Comparison of ENCODE assay signal across 8 cellular contexts in the genomic region with DNA sequence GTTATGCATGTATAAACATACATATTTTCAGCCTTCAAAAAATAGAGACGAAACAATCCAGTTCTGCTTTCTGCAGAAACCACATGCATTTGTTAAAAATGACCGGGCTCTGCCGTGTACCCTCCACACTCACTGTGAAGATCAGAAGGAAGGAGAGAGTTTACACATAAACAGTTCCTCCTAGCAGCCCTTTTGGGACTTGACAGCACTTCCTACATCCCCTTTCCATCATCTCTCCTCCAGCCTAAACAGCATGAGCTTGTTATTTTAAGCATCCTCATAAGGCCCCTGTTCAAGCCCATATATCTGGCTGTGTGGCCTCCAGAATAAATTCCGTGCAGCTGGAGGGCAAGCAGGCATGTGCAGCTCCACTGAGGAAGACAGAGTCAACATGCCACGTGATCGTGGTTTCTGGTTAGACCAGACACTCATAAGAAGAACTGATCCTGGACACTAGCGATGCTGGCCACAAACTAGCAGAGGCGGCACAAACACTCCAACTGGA. TPM values are rescaled to one million over a fixed set of nuclear protein-coding genes. Genes with fewer than 3 reads are reported as not detected.
DNase-seq lines count a peak whose midpoint lies in the region; ATAC-seq and TF ChIP-seq lines count a peak whose summit lies in the region.

No MANE protein-coding gene starts in this region.

- H3K27ac ChIP-seq in tibial nerve (no peak overlapping the region), trophoblast cell (ENCODE audit: low read depth, low read length) (no peak overlapping the region)

- H4K12ac ChIP-seq in trophoblast cell (ENCODE audit: low read depth, low read length): no peak overlapping the region

- no peak for TF ChIP-seq POLR2A in tibial nerve (IDR thresholded peaks at IDR 0.05)

- H3K4me2 ChIP-seq in trophoblast cell (ENCODE audit: low read length): no peak overlapping the region

- peaks cover 1% of the 10 kb centered on the region for H3K27me3 Mint-ChIP-seq in dendritic cell treated with granulocyte-macrophage colony-stimulating factor and Interleukin-4, amounts not matched to agents 40 ng/mL and 50 ng/mL, for 4 days
- H3K27me3 Mint-ChIP-seq in progenitor cell of endocrine pancreas: no peaks in the 10 kb centered on the region

- no peak overlapping the region for H3K9ac ChIP-seq in trophoblast cell (ENCODE audit: low read length)

- H3K36me3 ChIP-seq in tibial nerve: peaks cover 0 to 50% (median 0%) of the 10 kb centered on the region in 3 donors
- peaks cover 55 to 80% of the 10 kb centered on the region in 2 experiments for H3K36me3 ChIP-seq in trophoblast cell (ENCODE audit: control insufficient read depth in 1 of 2, insufficient read depth in 2 of 2, low read length in 2 of 2)
- no peaks in the 10 kb centered on the region for H3K36me3 ChIP-seq in HAP-1 (replicated peaks)

- H3K23ac ChIP-seq in trophoblast cell (ENCODE audit: low read length): no peak overlapping the region

- no peak overlapping the region for H3K4ac ChIP-seq in trophoblast cell (ENCODE audit: low read depth, low read length)

- H3K79me2 ChIP-seq in trophoblast cell (ENCODE audit: control insufficient read depth, insufficient read depth, low read length, poor library complexity): no peaks in the 10 kb centered on the region

- no peak overlapping the region for H2BK120ac ChIP-seq in trophoblast cell (ENCODE audit: insufficient read depth, low read length, poor library complexity)

- no peak overlapping the region for H2AFZ ChIP-seq in trophoblast cell (ENCODE audit: insufficient read depth, low read length, poor library complexity)

- no peak overlapping the region for H3K4me3 ChIP-seq in tibial nerve
- H3K4me3 ChIP-seq in trophoblast cell (ENCODE audit: low read depth, low read length): no peak overlapping the region
- H3K4me3 ChIP-seq in HAP-1: no peak overlapping the region

- H3K4me1 Mint-ChIP-seq in dendritic cell treated with granulocyte-macrophage colony-stimulating factor and Interleukin-4, amounts not matched to agents 40 ng/mL and 50 ng/mL, for 4 days (ENCODE audit: low read depth): peaks cover 63% of the 10 kb centered on the region
- H3K4me1 Mint-ChIP-seq in progenitor cell of endocrine pancreas (ENCODE audit: low read depth): no peaks in the 10 kb centered on the region

- intact Hi-C loops in dendritic cell treated with granulocyte-macrophage colony-stimulating factor and Interleukin-4, amounts not matched to agents 40 ng/mL and 50 ng/mL, for 4 days (cut with micrococcal nuclease): loop anchor here (1.0 to 10.0 kb wide), 2 partner anchors 8 to 63 kb away; no protein-coding TSS in a partner anchor

- H4K8ac ChIP-seq in trophoblast cell (ENCODE audit: low read depth, low read length): no peak overlapping the region

- CTCF ChIA-PET in GM10248 (lab: Yijun Ruan, JAX): interaction anchor here (0.9 to 1.1 kb wide), 5 partner anchors 9 to 216 kb away, joined by 3 to 4 read pairs (median 3); no protein-coding TSS in a partner anchor

- ATAC-seq in GM19467 (IDR thresholded peaks at IDR 0.05; ENCODE audit: unreplicated experiment) (peak; percentile 65), HG03432 (IDR thresholded peaks at IDR 0.05; ENCODE audit: unreplicated experiment) (peak; percentile 86)

- DNase-seq in GM10248 (ENCODE audit: extremely low spot score) (peak; percentile 73), tibial nerve (ENCODE audit: low spot score in 2 of 2) (no peak), trophoblast cell (no peak), progenitor cell of endocrine pancreas (ENCODE audit: low spot score, unreplicated experiment) (no peak), HAP-1 (ENCODE audit: low spot score in 2 of 2) (no peak)

- H3K27me3 ChIP-seq in tibial nerve (no peaks in the 10 kb centered on the region), trophoblast cell (ENCODE audit: insufficient read depth, low read length) (no peaks in the 10 kb centered on the region), HAP-1 (ENCODE audit: low read depth) (no peaks in the 10 kb centered on the region)

- no peak overlapping the region for H2BK5ac ChIP-seq in trophoblast cell (ENCODE audit: low read depth, low read length, poor library complexity)

- no peak overlapping the region for H2AK5ac ChIP-seq in trophoblast cell (ENCODE audit: low read length)

- no peaks in the 10 kb centered on the region for H3K9me3 Mint-ChIP-seq in dendritic cell treated with granulocyte-macrophage colony-stimulating factor and Interleukin-4, amounts not matched to agents 40 ng/mL and 50 ng/mL, for 4 days
- H3K9me3 Mint-ChIP-seq in progenitor cell of endocrine pancreas (ENCODE audit: low read depth): no peaks in the 10 kb centered on the region

- no peak overlapping the region for H3K18ac ChIP-seq in trophoblast cell (ENCODE audit: low read length)

- H3K36me3 Mint-ChIP-seq in dendritic cell treated with granulocyte-macrophage colony-stimulating factor and Interleukin-4, amounts not matched to agents 40 ng/mL and 50 ng/mL, for 4 days (ENCODE audit: low read depth): peaks cover 97% of the 10 kb centered on the region
- peaks cover 9% of the 10 kb centered on the region for H3K36me3 Mint-ChIP-seq in progenitor cell of endocrine pancreas (ENCODE audit: insufficient read depth)

- TF ChIP-seq EP300 in tibial nerve (IDR thresholded peaks at IDR 0.05): no peak

- peak overlapping the region; percentile 81 for H3K27ac Mint-ChIP-seq in dendritic cell treated with granulocyte-macrophage colony-stimulating factor and Interleukin-4, amounts not matched to agents 40 ng/mL and 50 ng/mL, for 4 days
- H3K27ac Mint-ChIP-seq in progenitor cell of endocrine pancreas: no peak overlapping the region

- in situ Hi-C loops in HAP-1 (cut with MboI; ENCODE audit: low sequenced_read_pairs): no loop called here

- TF ChIP-seq CTCF in GM10248 (IDR thresholded peaks at IDR 0.05; ENCODE audit: control extremely low read depth, extremely low read depth, low read depth, missing control alignments): no peak
- TF ChIP-seq CTCF in tibial nerve (IDR thresholded peaks at IDR 0.05): no peak
- no peak for TF ChIP-seq CTCF in progenitor cell of endocrine pancreas (IDR thresholded peaks at IDR 0.05; ENCODE audit: unreplicated experiment)

- H3K79me1 ChIP-seq in trophoblast cell (ENCODE audit: low read length): no peaks in the 10 kb centered on the region

- H3K4me1 ChIP-seq in tibial nerve (peaks cover 0 to 13% (median 5%) of the 10 kb centered on the region in 4 donors), trophoblast cell (ENCODE audit: control insufficient read depth in 1 of 2, insufficient read depth in 2 of 2, low read length in 2 of 2) (no peaks in the 10 kb centered on the region), HAP-1 (no peaks in the 10 kb centered on the region)

- no peak overlapping the region for H2BK12ac ChIP-seq in trophoblast cell (ENCODE audit: low read length)

- H3K9me3 ChIP-seq in tibial nerve (no peaks in the 10 kb centered on the region), trophoblast cell (ENCODE audit: insufficient read depth, low read depth, low read length) (no peaks in the 10 kb centered on the region), HAP-1 (no peaks in the 10 kb centered on the region)

- 76 to 85% methylated on average over 8 of the region's 8 CpGs for WGBS in tibial nerve, 2 donors
- WGBS in trophoblast cell (ENCODE audit: extremely low coverage, insufficient coverage, insufficient read length): no CpG with 5 or more reads among the region's 8 CpGs

- no peak overlapping the region for H4K91ac ChIP-seq in trophoblast cell (ENCODE audit: low read depth, low read length)

- POLR2A ChIA-PET in GM10248 (lab: Yijun Ruan, JAX): interaction anchor here (1.0 kb wide), 1 partner anchor 17 kb away, joined by 5 read pairs; no protein-coding TSS in a partner anchor

- H3K4me3 Mint-ChIP-seq in dendritic cell treated with granulocyte-macrophage colony-stimulating factor and Interleukin-4, amounts not matched to agents 40 ng/mL and 50 ng/mL, for 4 days: no peak overlapping the region
- H3K4me3 Mint-ChIP-seq in progenitor cell of endocrine pancreas (ENCODE audit: low read depth): no peak overlapping the region

- no peak overlapping the region for H3K14ac ChIP-seq in trophoblast cell (ENCODE audit: low read length)

RNA-seq across cellular contexts. Expression of a gene that starts 42.2 kb away (rescaled TPM):
- total RNA-seq in tibial nerve: 1 to 10 TPM in 2 of 4 donors, under 1 TPM in 1, not detected in 1; 0.84 to 5.7 (median 2.4) TPM
- polyA plus RNA-seq in trophoblast cell (2013): 5.7 and 5.9 TPM in 2 replicates
- total RNA-seq in progenitor cell of endocrine pancreas: not detected in 2 replicates
